In the genomic region with DNA sequence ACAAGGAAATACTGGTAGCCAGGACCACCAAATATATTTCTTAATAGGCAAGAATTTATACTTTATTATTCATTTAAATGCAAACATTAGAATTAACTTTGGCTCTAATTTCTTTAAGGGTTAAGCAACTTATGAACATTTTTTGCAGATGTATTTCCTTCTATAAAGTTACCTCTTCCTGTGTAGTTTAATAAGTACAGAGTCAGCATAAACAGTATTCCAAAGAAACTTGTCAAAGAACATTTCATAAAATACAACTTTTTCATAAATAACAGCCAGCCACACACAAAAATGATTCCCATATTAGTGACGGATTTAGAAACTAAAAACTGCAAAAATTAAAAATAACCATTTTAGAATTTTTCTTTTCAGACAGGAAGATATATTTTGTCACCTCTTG, we compare ENCODE assay signal across 7 cellular contexts.
"Had no signal": no experiment of that assay in that cellular context is flagged by ENCODE, and none has a peak within 500 bp of the region (broad histone marks: within the 10 kb centered on the region; RNA-seq: fewer than 3 reads in every experiment).

No MANE protein-coding gene starts in this region.

- H3K27ac Mint-ChIP-seq: GM23338, H9, IgD-negative memory B cell had no signal

- DNase-seq: H9, HCEC 1CT, KG1 had no signal

- H3K27me3 Mint-ChIP-seq: IgD-negative memory B cell had no signal

- FAIRE-seq: H1, H54 had no signal

- H3K4me2 ChIP-seq: GM23338 had no signal

- H3K36me3 Mint-ChIP-seq: IgD-negative memory B cell had no signal

- ATAC-seq: GM23338 had no signal

- H2AFZ ChIP-seq: GM23338 had no signal

- H3K4me3 ChIP-seq: GM23338 had no signal

- H3K4me3 Mint-ChIP-seq: GM23338, H9, IgD-negative memory B cell had no signal

- H3K4me1 Mint-ChIP-seq: IgD-negative memory B cell had no signal
